Comparison of ENCODE assay signal across 30 cellular contexts in genomic region chr2:54912305-54912704, GRCh38.
"Had no signal": no experiment of that assay in that cellular context is flagged by ENCODE, and none has a peak within 500 bp of the region (broad histone marks: within the 10 kb centered on the region; RNA-seq: fewer than 3 reads in every experiment).

No MANE protein-coding gene starts in this region.

- H3K36me3 Mint-ChIP-seq: mesothelial cell of epicardium, naive B cell had no signal

- H3K79me2 ChIP-seq: hepatocyte had no signal

- H3K4me3 ChIP-seq: colonic mucosa, esophagus squamous epithelium, gastrocnemius medialis, hepatocyte, lower lobe of right lung, mucosa of descending colon had no signal

- H3K4me3 Mint-ChIP-seq: dendritic cell treated with granulocyte-macrophage colony-stimulating factor and Interleukin-4, amounts not matched to agents 40 ng/mL and 50 ng/mL, for 4 days; effector memory CD8-positive, alpha-beta T cell; endodermal cell; immature natural killer cell; mesothelial cell of epicardium; naive B cell had no signal

- ATAC-seq: effector memory CD8-positive, alpha-beta T cell; esophagus mucosa; gastrocnemius medialis; left colon; left lobe of liver; left ventricle myocardium superior; lower lobe of right lung; mucosa of descending colon had no signal

- H3K36me3 ChIP-seq: colonic mucosa, esophagus squamous epithelium, gastrocnemius medialis, lower lobe of right lung had no signal

- H3K27me3 Mint-ChIP-seq: dendritic cell treated with granulocyte-macrophage colony-stimulating factor and Interleukin-4, amounts not matched to agents 40 ng/mL and 50 ng/mL, for 4 days had no signal

- DNase-seq: colonic mucosa; cortex of kidney; effector CD8-positive, alpha-beta T cell; effector memory CD8-positive, alpha-beta T cell; endodermal cell; erythroblast; esophagus squamous epithelium; foreskin fibroblast; foreskin melanocyte; gastrocnemius medialis; glutamatergic neuron; head of caudate nucleus; hypothalamus; immature natural killer cell; islet precursor cell; kidney; kidney glomerular epithelial cell; left colon; left ventricle myocardium superior; lower lobe of right lung; mesenchymal stem cell; mucosa of descending colon; naive B cell had no signal

- H3K27ac Mint-ChIP-seq: dendritic cell treated with granulocyte-macrophage colony-stimulating factor and Interleukin-4, amounts not matched to agents 40 ng/mL and 50 ng/mL, for 4 days; effector memory CD8-positive, alpha-beta T cell; endodermal cell; immature natural killer cell; mesothelial cell of epicardium; naive B cell had no signal

- H3K9me3 Mint-ChIP-seq: dendritic cell treated with granulocyte-macrophage colony-stimulating factor and Interleukin-4, amounts not matched to agents 40 ng/mL and 50 ng/mL, for 4 days; effector memory CD8-positive, alpha-beta T cell; endodermal cell had no signal

- H3K27ac ChIP-seq: colonic mucosa, epithelial cell of prostate, esophagus squamous epithelium, gastrocnemius medialis, hepatocyte, lower lobe of right lung had no signal

- H3K27me3 ChIP-seq: colonic mucosa, esophagus squamous epithelium, gastrocnemius medialis, hepatocyte had no signal

- H3K4me1 ChIP-seq: colonic mucosa, esophagus squamous epithelium, lower lobe of right lung had no signal

- H2AFZ ChIP-seq: hepatocyte had no signal

- H3K9me3 ChIP-seq: colonic mucosa, esophagus squamous epithelium, gastrocnemius medialis, lower lobe of right lung, mucosa of descending colon had no signal

- H3K4me1 Mint-ChIP-seq: endodermal cell, immature natural killer cell, mesothelial cell of epicardium, naive B cell had no signal

- H3K4me2 ChIP-seq: hepatocyte had no signal

- FAIRE-seq: endometrium, kidney had no signal
